ENCODE assay signal across 20 cellular contexts in genomic region chr2:234670804-234671203, GRCh38.
DNase-seq lines count a peak whose midpoint lies in the region; ATAC-seq, FAIRE-seq and TF ChIP-seq lines count a peak whose summit lies in the region.
"Had no signal": no experiment of that assay in that cellular context is flagged by ENCODE, and none has a peak within 500 bp of the region (broad histone marks: within the 10 kb centered on the region; RNA-seq: fewer than 3 reads in every experiment).

No MANE protein-coding gene starts in this region.

- BruUV-seq in HepG2 (replicated peaks; lab: Mats Ljungman, UMichigan) = no TSS peak

- H3K4me2 ChIP-seq in HepG2 (ENCODE audit: low read depth, low read length) = no peak overlapping the region
- H3K4me2 ChIP-seq: BLaER1, KMS-11 had no signal

- H3K4me1 Mint-ChIP-seq in glutamatergic neuron (ENCODE audit: low read depth, unreplicated experiment) = peaks cover 6% of the 10 kb centered on the region
- H3K4me1 Mint-ChIP-seq in activated CD4-positive, alpha-beta memory T cell treated with anti-CD3 and anti-CD28 coated beads, Interleukin-2, amount 10 ng/mL, durations not matched to agents 7 days and 5 days = no peaks in the 10 kb centered on the region
- H3K4me1 Mint-ChIP-seq: CD4-positive, alpha-beta memory T cell had no signal

- no peak overlapping the region for H2AFZ ChIP-seq in HepG2 (ENCODE audit: low read length)

- POLR2A ChIA-PET in HepG2 (lab: Yijun Ruan, JAX) = interaction anchor here (1.1 to 11.7 kb wide), 2 partner anchors 10 to 22 kb away, joined by 3 to 484 read pairs; no protein-coding TSS in a partner anchor
- POLR2A ChIA-PET in activated CD4-positive, alpha-beta memory T cell treated with anti-CD3 and anti-CD28 coated beads, Interleukin-2, amount 10 ng/mL, durations not matched to agents 7 days and 5 days (lab: Charles Lee) = no interaction called here

- in situ Hi-C loops in HepG2 (cut with HindIII; ENCODE audit: extremely low pct_ligation_motif_present, low pct_unique_long_range_greater_than_20kb) = no loop called here

- peaks cover 23% of the 10 kb centered on the region for H3K36me3 Mint-ChIP-seq in glutamatergic neuron (ENCODE audit: unreplicated experiment)
- no peaks in the 10 kb centered on the region for H3K36me3 Mint-ChIP-seq in activated CD4-positive, alpha-beta memory T cell treated with anti-CD3 and anti-CD28 coated beads, Interleukin-2, amount 10 ng/mL, durations not matched to agents 7 days and 5 days (ENCODE audit: low read depth)
- H3K36me3 Mint-ChIP-seq: CD4-positive, alpha-beta memory T cell had no signal

- H3K27ac Mint-ChIP-seq in glutamatergic neuron (ENCODE audit: unreplicated experiment) = peak overlapping the region; percentile 38
- no peak overlapping the region for H3K27ac Mint-ChIP-seq in activated CD4-positive, alpha-beta memory T cell treated with anti-CD3 and anti-CD28 coated beads, Interleukin-2, amount 10 ng/mL, durations not matched to agents 7 days and 5 days
- H3K27ac Mint-ChIP-seq: CD4-positive, alpha-beta memory T cell had no signal

- no peak overlapping the region for H3K9ac ChIP-seq in HepG2 (ENCODE audit: insufficient read depth, low read depth, low read length)
- H3K9ac ChIP-seq: BLaER1, KMS-11 had no signal

- H3K4me3 ChIP-seq in HepG2 (replicated peaks in 1 of 3; ENCODE audit: insufficient read depth in 1 of 3, low read depth in 2 of 3, low read length in 3 of 3) (no peak overlapping the region), right lobe of liver (no peak overlapping the region), ascending aorta (no peak overlapping the region)
- H3K4me3 ChIP-seq: BLaER1, GM12878, SK-N-MC had no signal

- DNase-seq in HepG2 (ENCODE audit: low spot score) = no peak
- no peak for DNase-seq in right lobe of liver
- peak; percentile 80 for DNase-seq in NCI-H69 (lab: John Stamatoyannopoulos, UW)
- DNase-seq in glutamatergic neuron = peak; percentile 27
- no peak for DNase-seq in urothelium cell line (ENCODE audit: low spot score)
- DNase-seq in SW 1271 (lab: John Stamatoyannopoulos, UW) = no peak
- DNase-seq in activated CD4-positive, alpha-beta memory T cell treated with anti-CD3 and anti-CD28 coated beads, Interleukin-2, amount 10 ng/mL, durations not matched to agents 7 days and 5 days = no peak
- no peak for DNase-seq in ascending aorta (ENCODE audit: low spot score in 2 of 2)
- DNase-seq: CD4-positive, alpha-beta memory T cell; DMS53; H7; NCI-H1417; NCI-H2029; NCI-H526 had no signal

- TF ChIP-seq EP300 in HepG2 (IDR thresholded peaks at IDR 0.05; ENCODE audit: low read depth in 2 of 2, low read length in 2 of 2) (no peak), HepG2 (CRISPR knock-in tag; IDR thresholded peaks at IDR 0.05; ENCODE audit: borderline replicate concordance) (no peak)

- TF ChIP-seq CTCF in HepG2 (CRISPR knock-in tag; IDR thresholded peaks at IDR 0.05) (no peak), right lobe of liver (IDR thresholded peaks at IDR 0.05) (no peak), glutamatergic neuron (IDR thresholded peaks at IDR 0.05; ENCODE audit: partially characterized antibody, unreplicated experiment) (no peak), ascending aorta (IDR thresholded peaks at IDR 0.05) (no peak)

- H3K4me3 Mint-ChIP-seq in glutamatergic neuron (ENCODE audit: unreplicated experiment) = peak overlapping the region; percentile 32
- no peak overlapping the region for H3K4me3 Mint-ChIP-seq in activated CD4-positive, alpha-beta memory T cell treated with anti-CD3 and anti-CD28 coated beads, Interleukin-2, amount 10 ng/mL, durations not matched to agents 7 days and 5 days
- H3K4me3 Mint-ChIP-seq: CD4-positive, alpha-beta memory T cell had no signal

- H3K36me3 ChIP-seq in HepG2 (replicated peaks in 1 of 2; ENCODE audit: control insufficient read depth in 1 of 2, insufficient read depth in 2 of 2, low read length in 2 of 2) = no peaks in the 10 kb centered on the region
- no peaks in the 10 kb centered on the region for H3K36me3 ChIP-seq in right lobe of liver
- H3K36me3 ChIP-seq in ascending aorta = no peaks in the 10 kb centered on the region
- H3K36me3 ChIP-seq: BLaER1 had no signal

- intact Hi-C loops in HepG2 (cut with micrococcal nuclease; ENCODE audit: unreplicated experiment) = no loop called here
- intact Hi-C loops in right lobe of liver (cut with DNase I) = no loop called here
- intact Hi-C loops in ascending aorta (cut with DNase I) = no loop called here

- no peak for TF ChIP-seq POLR2A in HepG2 (IDR thresholded peaks at IDR 0.05; ENCODE audit: insufficient read depth in 1 of 2, low read depth in 2 of 2, low read length in 2 of 2)
- no peak for TF ChIP-seq POLR2A in right lobe of liver (IDR thresholded peaks at IDR 0.05)

- H3K27me3 Mint-ChIP-seq in glutamatergic neuron (ENCODE audit: unreplicated experiment) = no peaks in the 10 kb centered on the region
- peaks cover 7% of the 10 kb centered on the region for H3K27me3 Mint-ChIP-seq in activated CD4-positive, alpha-beta memory T cell treated with anti-CD3 and anti-CD28 coated beads, Interleukin-2, amount 10 ng/mL, durations not matched to agents 7 days and 5 days

- FAIRE-seq in HepG2 (lab: Jason Lieb, UNC) (no peak), urothelium cell line (lab: Jason Lieb, UNC) (peak; percentile 13)
- FAIRE-seq: GM12878, GM19239 had no signal

- H3K27me3 ChIP-seq in HepG2 (ENCODE audit: control insufficient read depth in 1 of 2, insufficient read depth in 2 of 2, low read length in 2 of 2) (no peaks in the 10 kb centered on the region), right lobe of liver (no peaks in the 10 kb centered on the region), ascending aorta (no peaks in the 10 kb centered on the region)
- H3K27me3 ChIP-seq: BLaER1 had no signal

- CTCF ChIA-PET in HepG2 (lab: Yijun Ruan, JAX; ENCODE audit: low intra/inter-chr PET ratio, low total read pairs) = no interaction called here
- CTCF ChIA-PET in activated CD4-positive, alpha-beta memory T cell treated with anti-CD3 and anti-CD28 coated beads, Interleukin-2, amount 10 ng/mL, durations not matched to agents 7 days and 5 days (lab: Charles Lee) = no interaction called here

- 98% methylated on average over 7 of the region's 7 CpGs for WGBS in HepG2 (ENCODE audit: low lambda C conversion rate)
- WGBS in right lobe of liver (ENCODE audit: insufficient coverage, low coverage, low lambda C conversion rate, missing lambda C conversion rate) = 100% methylated on average over 3 of the region's 7 CpGs

- no peaks in the 10 kb centered on the region for H3K9me3 Mint-ChIP-seq in glutamatergic neuron (ENCODE audit: unreplicated experiment)
- H3K9me3 Mint-ChIP-seq in activated CD4-positive, alpha-beta memory T cell treated with anti-CD3 and anti-CD28 coated beads, Interleukin-2, amount 10 ng/mL, durations not matched to agents 7 days and 5 days = no peaks in the 10 kb centered on the region

- no peaks in the 10 kb centered on the region for H4K20me1 ChIP-seq in HepG2 (ENCODE audit: insufficient read depth, low read length)
- H4K20me1 ChIP-seq: BLaER1 had no signal

- H3K9me3 ChIP-seq in HepG2 (ENCODE audit: low read length) (no peaks in the 10 kb centered on the region), right lobe of liver (no peaks in the 10 kb centered on the region), ascending aorta (no peaks in the 10 kb centered on the region)
- H3K9me3 ChIP-seq: BLaER1 had no signal

- H3K27ac ChIP-seq in HepG2 (ENCODE audit: extremely low read length, insufficient read depth, low read length) (no peak overlapping the region), right lobe of liver (no peak overlapping the region), ascending aorta (no peak overlapping the region)
- H3K27ac ChIP-seq: BLaER1, KMS-11, SK-N-MC had no signal

- no peak for TF ChIP-seq RAD21 in HepG2 (CRISPR knock-in tag; IDR thresholded peaks at IDR 0.05)

- H3K4me1 ChIP-seq in HepG2 (ENCODE audit: insufficient read depth, low read length) (peaks cover 51% of the 10 kb centered on the region), right lobe of liver (peaks cover 0 to 28% (median 2%) of the 10 kb centered on the region in 4 donors), ascending aorta (no peaks in the 10 kb centered on the region)
- H3K4me1 ChIP-seq: BLaER1 had no signal

- ATAC-seq in HepG2 (no peak), right lobe of liver (no peak)
- ATAC-seq: GM12878, Right ventricle myocardium inferior had no signal

- H3K79me2 ChIP-seq in HepG2 (ENCODE audit: insufficient read depth, low read length) = no peaks in the 10 kb centered on the region

TF ChIP-seq in HepG2, 621 proteins besides CTCF, POLR2A, EP300 and RAD21:
- TF ChIP-seq NFAT5 (CRISPR knock-in tag; IDR thresholded peaks at IDR 0.05) (no peak), ZMYM3 (CRISPR knock-in tag; IDR thresholded peaks at IDR 0.05) (0 out of 2 replicates have a peak, but pooled peaks have one; percentile 17)

Comparison
In these comparisons a context has a peak if more than half of its experiments do, and no peak if none do; other contexts are left out.
1. DNase-seq: peak in NCI-H69 (single experiment) and glutamatergic neuron (single experiment); none in HepG2 (single experiment), right lobe of liver (0 of 3), urothelium cell line (single experiment), SW 1271 (0 of 2), activated CD4-positive, alpha-beta memory T cell treated with anti-CD3 and anti-CD28 coated beads, Interleukin-2, amount 10 ng/mL, durations not matched to agents 7 days and 5 days (single experiment) and ascending aorta (0 of 2).